In the genomic region with DNA sequence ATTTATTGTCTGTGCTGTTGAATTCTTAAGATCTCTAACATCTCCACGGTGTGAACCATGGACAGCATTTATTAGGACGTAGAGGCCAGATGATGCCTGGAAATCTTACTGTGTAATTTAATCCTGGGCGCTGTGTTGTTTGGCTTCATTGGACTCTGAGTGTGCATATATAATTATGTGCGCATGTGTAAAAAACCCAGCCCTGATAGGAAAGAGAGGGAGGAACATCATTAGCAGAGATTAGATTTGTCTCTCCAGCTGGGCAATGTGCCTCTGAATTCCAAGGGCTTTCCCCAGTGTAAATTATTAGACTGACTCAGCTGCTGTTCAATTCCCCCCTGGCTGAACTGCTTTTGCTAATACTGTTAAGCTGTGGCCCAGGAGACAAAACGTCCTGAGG, we compare ENCODE assay signal across 10 cellular contexts. TPM values are rescaled to one million over a fixed set of nuclear protein-coding genes. Genes with fewer than 3 reads are reported as not detected.
DNase-seq lines count a peak whose midpoint lies in the region; ATAC-seq and TF ChIP-seq lines count a peak whose summit lies in the region.
"Had no signal": no experiment of that assay in that cellular context is flagged by ENCODE, and none has a peak within 500 bp of the region (broad histone marks: within the 10 kb centered on the region; RNA-seq: fewer than 3 reads in every experiment).

No MANE protein-coding gene starts in this region.

- no peaks in the 10 kb centered on the region for H3K9me3 ChIP-seq in HEK293 (ENCODE audit: control insufficient read depth, insufficient read depth, low read depth, low read length)

- DNase-seq in NCI-H2196 treated with DMSO at 0.1 percent for 48 hours (lab: John Stamatoyannopoulos, UW; ENCODE audit: unreplicated experiment) (peak; percentile 49), omental fat pad (ENCODE audit: low spot score) (no peak), GM10266 (ENCODE audit: extremely low spot score) (no peak), NAMALWA (ENCODE audit: low spot score) (no peak), T-helper 2 cell (no peak), MV-4-11 (lab: John Stamatoyannopoulos, UW) (no peak)
- DNase-seq: activated gamma-delta T cell treated with Interleukin-2 at 50 U/mL for 16 hours; stimulated activated naive B cell treated with anti-CD40 and anti-IgM and Interleukin-4, amounts not matched to agents 10 μg/mL and 1 μg/mL and 100 μg/mL, for 72 hours had no signal

- POLR2A ChIA-PET in HEK293 (lab: Yijun Ruan, JAX): no interaction called here

- no peak for TF ChIP-seq CTCF in HEK293 (tag by site-specific recombination; IDR thresholded peaks at IDR 0.05)
- no peak for TF ChIP-seq CTCF in omental fat pad (IDR thresholded peaks at IDR 0.05)
- TF ChIP-seq CTCF in GM10266 (IDR thresholded peaks at IDR 0.05; ENCODE audit: control insufficient read depth, insufficient read depth, low read depth, missing control alignments): no peak

- H3K4me3 ChIP-seq in HEK293 (ENCODE audit: low read depth, low read length): no peak overlapping the region

- H3K27ac ChIP-seq in HEK293 (ENCODE audit: extremely low read depth, low read depth, low read length): no peak overlapping the region

- CTCF ChIA-PET in HEK293 (lab: Yijun Ruan, JAX): no interaction called here

- H3K4me1 ChIP-seq in HEK293 (ENCODE audit: control insufficient read depth, insufficient read depth, low read length): peaks cover 19% of the 10 kb centered on the region

- H3K36me3 ChIP-seq in HEK293 (ENCODE audit: control insufficient read depth in 2 of 2, insufficient read depth in 1 of 2, low read length in 2 of 2): no peaks in the 10 kb centered on the region

- ATAC-seq in esophagus mucosa: peak; percentile 48
- ATAC-seq in omental fat pad (ENCODE audit: low FRiP score): peak; percentile 93
- ATAC-seq: stimulated activated naive B cell treated with anti-CD40 and anti-IgM and Interleukin-4, amounts not matched to agents 10 μg/mL and 1 μg/mL and 100 μg/mL, for 72 hours had no signal

TF ChIP-seq in HEK293, 187 proteins besides CTCF, POLR2A, EP300 and RAD21 (continues in another document):
- TF ChIP-seq, protein P1, sequence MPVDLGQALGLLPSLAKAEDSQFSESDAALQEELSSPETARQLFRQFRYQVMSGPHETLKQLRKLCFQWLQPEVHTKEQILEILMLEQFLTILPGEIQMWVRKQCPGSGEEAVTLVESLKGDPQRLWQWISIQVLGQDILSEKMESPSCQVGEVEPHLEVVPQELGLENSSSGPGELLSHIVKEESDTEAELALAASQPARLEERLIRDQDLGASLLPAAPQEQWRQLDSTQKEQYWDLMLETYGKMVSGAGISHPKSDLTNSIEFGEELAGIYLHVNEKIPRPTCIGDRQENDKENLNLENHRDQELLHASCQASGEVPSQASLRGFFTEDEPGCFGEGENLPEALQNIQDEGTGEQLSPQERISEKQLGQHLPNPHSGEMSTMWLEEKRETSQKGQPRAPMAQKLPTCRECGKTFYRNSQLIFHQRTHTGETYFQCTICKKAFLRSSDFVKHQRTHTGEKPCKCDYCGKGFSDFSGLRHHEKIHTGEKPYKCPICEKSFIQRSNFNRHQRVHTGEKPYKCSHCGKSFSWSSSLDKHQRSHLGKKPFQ (tag by site-specific recombination; IDR thresholded peaks at IDR 0.05): peak; percentile 86
- no peak for TF ChIP-seq ZNF311 (tag by site-specific recombination; IDR thresholded peaks at IDR 0.05; ENCODE audit: borderline replicate concordance)
- TF ChIP-seq ZSCAN30 (tag by site-specific recombination; IDR thresholded peaks at IDR 0.05): no peak
- TF ChIP-seq ZNF624 (tag by site-specific recombination; IDR thresholded peaks at IDR 0.05): no peak
- TF ChIP-seq ZNF366 (tag by site-specific recombination; conservative IDR thresholded peaks at IDR 0.05): peak; percentile 65
- no peak for TF ChIP-seq ZNF391 (tag by site-specific recombination; IDR thresholded peaks at IDR 0.05; ENCODE audit: borderline replicate concordance, low read depth)
- no peak for TF ChIP-seq ZFP3 (tag by site-specific recombination; IDR thresholded peaks at IDR 0.05; ENCODE audit: low read depth)
- no peak for TF ChIP-seq MEIS1 (CRISPR knock-in tag; IDR thresholded peaks at IDR 0.05; ENCODE audit: borderline replicate concordance)
- TF ChIP-seq ZNF645 (tag by site-specific recombination; IDR thresholded peaks at IDR 0.05): no peak
- TF ChIP-seq ZNF302 (tag by site-specific recombination; IDR thresholded peaks at IDR 0.05; ENCODE audit: low read depth): no peak
- TF ChIP-seq GFI1B (tag by site-specific recombination; IDR thresholded peaks at IDR 0.05): peak; percentile 47; the same call in 1 of the 2 replicates
- peak; percentile 58; the same call in 1 of the 2 replicates for TF ChIP-seq ZBTB17 (tag by site-specific recombination; IDR thresholded peaks at IDR 0.05)
- TF ChIP-seq ZNF138 (tag by site-specific recombination; IDR thresholded peaks at IDR 0.05; ENCODE audit: borderline replicate concordance): no peak
- TF ChIP-seq ZEB2 (tag by site-specific recombination; IDR thresholded peaks at IDR 0.05): 0 out of 2 replicates have a peak, but pooled peaks have one; percentile 14
- no peak for TF ChIP-seq ZNF571 (tag by site-specific recombination; IDR thresholded peaks at IDR 0.05)
- TF ChIP-seq SP3 (tag by site-specific recombination; IDR thresholded peaks at IDR 0.05): no peak
- no peak for TF ChIP-seq ZNF133 (tag by site-specific recombination; IDR thresholded peaks at IDR 0.05)
- TF ChIP-seq ZBTB10 (tag by site-specific recombination; IDR thresholded peaks at IDR 0.05): no peak
- TF ChIP-seq SETDB1 (IDR thresholded peaks at IDR 0.05; ENCODE audit: insufficient read length, low read length): no peak
- TF ChIP-seq, protein P2, sequence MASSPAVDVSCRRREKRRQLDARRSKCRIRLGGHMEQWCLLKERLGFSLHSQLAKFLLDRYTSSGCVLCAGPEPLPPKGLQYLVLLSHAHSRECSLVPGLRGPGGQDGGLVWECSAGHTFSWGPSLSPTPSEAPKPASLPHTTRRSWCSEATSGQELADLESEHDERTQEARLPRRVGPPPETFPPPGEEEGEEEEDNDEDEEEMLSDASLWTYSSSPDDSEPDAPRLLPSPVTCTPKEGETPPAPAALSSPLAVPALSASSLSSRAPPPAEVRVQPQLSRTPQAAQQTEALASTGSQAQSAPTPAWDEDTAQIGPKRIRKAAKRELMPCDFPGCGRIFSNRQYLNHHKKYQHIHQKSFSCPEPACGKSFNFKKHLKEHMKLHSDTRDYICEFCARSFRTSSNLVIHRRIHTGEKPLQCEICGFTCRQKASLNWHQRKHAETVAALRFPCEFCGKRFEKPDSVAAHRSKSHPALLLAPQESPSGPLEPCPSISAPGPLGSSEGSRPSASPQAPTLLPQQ (tag by site-specific recombination; IDR thresholded peaks at IDR 0.05): no peak
- peak; percentile 91 for TF ChIP-seq SP7 (tag by site-specific recombination; IDR thresholded peaks at IDR 0.05)
- TF ChIP-seq, protein P3, sequence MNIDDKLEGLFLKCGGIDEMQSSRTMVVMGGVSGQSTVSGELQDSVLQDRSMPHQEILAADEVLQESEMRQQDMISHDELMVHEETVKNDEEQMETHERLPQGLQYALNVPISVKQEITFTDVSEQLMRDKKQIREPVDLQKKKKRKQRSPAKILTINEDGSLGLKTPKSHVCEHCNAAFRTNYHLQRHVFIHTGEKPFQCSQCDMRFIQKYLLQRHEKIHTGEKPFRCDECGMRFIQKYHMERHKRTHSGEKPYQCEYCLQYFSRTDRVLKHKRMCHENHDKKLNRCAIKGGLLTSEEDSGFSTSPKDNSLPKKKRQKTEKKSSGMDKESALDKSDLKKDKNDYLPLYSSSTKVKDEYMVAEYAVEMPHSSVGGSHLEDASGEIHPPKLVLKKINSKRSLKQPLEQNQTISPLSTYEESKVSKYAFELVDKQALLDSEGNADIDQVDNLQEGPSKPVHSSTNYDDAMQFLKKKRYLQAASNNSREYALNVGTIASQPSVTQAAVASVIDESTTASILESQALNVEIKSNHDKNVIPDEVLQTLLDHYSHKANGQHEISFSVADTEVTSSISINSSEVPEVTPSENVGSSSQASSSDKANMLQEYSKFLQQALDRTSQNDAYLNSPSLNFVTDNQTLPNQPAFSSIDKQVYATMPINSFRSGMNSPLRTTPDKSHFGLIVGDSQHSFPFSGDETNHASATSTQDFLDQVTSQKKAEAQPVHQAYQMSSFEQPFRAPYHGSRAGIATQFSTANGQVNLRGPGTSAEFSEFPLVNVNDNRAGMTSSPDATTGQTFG (tag by site-specific recombination; IDR thresholded peaks at IDR 0.05; ENCODE audit: borderline replicate concordance): no peak
- TF ChIP-seq ZNF341 (tag by site-specific recombination; IDR thresholded peaks at IDR 0.05; ENCODE audit: low read depth): peak; percentile 56

RNA-seq across cellular contexts. Expression of gene MAP3K13, which starts 39.6 kb away (rescaled TPM):
- 22.0 TPM for total RNA-seq in esophagus mucosa
- 10 to 100 TPM; 12.4 to 17.8 (median 16.3) TPM for total RNA-seq in omental fat pad
